Comparison of ENCODE assay signal across 24 cellular contexts in genomic region chr9:131992906-131993657, GRCh38.
"Had no signal": no experiment of that assay in that cellular context is flagged by ENCODE, and none has a peak within 500 bp of the region (broad histone marks: within the 10 kb centered on the region; RNA-seq: fewer than 3 reads in every experiment).

No MANE protein-coding gene starts in this region.

- H3K4me3 Mint-ChIP-seq: activated T-cell treated with anti-CD3 and anti-CD28 coated beads, Interleukin-2, amount 50 U/mL, for 24 hours; activated T-helper 17 cell treated with anti-CD3 and anti-CD28 coated beads, Interleukin-2, amount 50 U/mL, for 72 hours; memory B cell; naive B cell; stimulated activated naive CD8-positive, alpha-beta T cell treated with anti-CD3 and anti-CD28 coated beads, Interleukin-15, Interleukin-2, amounts not matched to agents 100 ng/mL and 50 ng/mL, for 24 hours; T-cell had no signal

- DNase-seq: activated CD4-positive, alpha-beta T cell treated with anti-CD3 and anti-CD28 coated beads, Interleukin-2, amount 50 U/mL, for 4 hours; activated CD8-positive, alpha-beta memory T cell treated with anti-CD3 and anti-CD28 coated beads for 24 hours; activated CD8-positive, alpha-beta memory T cell treated with anti-CD3 and anti-CD28 coated beads, Interleukin-2, amount 50 U/mL, for 4 hours; activated T-cell treated with anti-CD3 and anti-CD28 coated beads, Interleukin-2, amount 50 U/mL, for 24 hours; aorta; brain microvascular endothelial cell; caudate nucleus; effector memory CD4-positive, alpha-beta T cell; heart left ventricle; naive B cell; stimulated activated CD4-positive, alpha-beta T cell treated with anti-CD3 and anti-CD28 coated beads, Interleukin-12 subunit alpha, Interleukin-12 subunit beta, amount 100 ng/mL, for 4 hours; substantia nigra; T-cell; T-helper 9 cell; thyroid gland had no signal

- H3K27ac Mint-ChIP-seq: activated naive CD4-positive, alpha-beta T cell treated with anti-CD3 and anti-CD28 coated beads, Interleukin-2, amount 50 U/mL, for 72 hours; activated T-cell treated with anti-CD3 and anti-CD28 coated beads, Interleukin-2, amount 50 U/mL, for 24 hours; activated T-helper 17 cell treated with anti-CD3 and anti-CD28 coated beads, Interleukin-2, amount 50 U/mL, for 72 hours; memory B cell; stimulated activated naive CD8-positive, alpha-beta T cell treated with anti-CD3 and anti-CD28 coated beads, Interleukin-15, Interleukin-2, amounts not matched to agents 100 ng/mL and 50 ng/mL, for 24 hours; T-cell had no signal

- H3K27me3 Mint-ChIP-seq: activated T-cell treated with anti-CD3 and anti-CD28 coated beads, Interleukin-2, amount 50 U/mL, for 24 hours; activated T-helper 17 cell treated with anti-CD3 and anti-CD28 coated beads, Interleukin-2, amount 50 U/mL, for 72 hours; memory B cell; naive B cell; stimulated activated naive CD8-positive, alpha-beta T cell treated with anti-CD3 and anti-CD28 coated beads, Interleukin-15, Interleukin-2, amounts not matched to agents 100 ng/mL and 50 ng/mL, for 24 hours; T-cell had no signal

- H3K9me3 Mint-ChIP-seq: activated naive CD4-positive, alpha-beta T cell treated with anti-CD3 and anti-CD28 coated beads, Interleukin-2, amount 50 U/mL, for 72 hours; activated T-cell treated with anti-CD3 and anti-CD28 coated beads, Interleukin-2, amount 50 U/mL, for 24 hours; activated T-helper 17 cell treated with anti-CD3 and anti-CD28 coated beads, Interleukin-2, amount 50 U/mL, for 72 hours; memory B cell; naive B cell; stimulated activated naive CD8-positive, alpha-beta T cell treated with anti-CD3 and anti-CD28 coated beads, Interleukin-15, Interleukin-2, amounts not matched to agents 100 ng/mL and 50 ng/mL, for 24 hours; T-cell had no signal

- H3K36me3 ChIP-seq: brain microvascular endothelial cell, prostate gland, thyroid gland had no signal

- ATAC-seq: activated naive CD4-positive, alpha-beta T cell treated with anti-CD3 and anti-CD28 coated beads, Interleukin-2, amount 50 U/mL, for 72 hours; activated T-helper 17 cell treated with anti-CD3 and anti-CD28 coated beads, Interleukin-2, amount 50 U/mL, for 72 hours; esophagus mucosa; gastroesophageal sphincter; heart left ventricle; T-cell had no signal

- FAIRE-seq: endothelial cell of umbilical vein, islet of Langerhans had no signal

- H3K9me3 ChIP-seq: gastroesophageal sphincter, heart left ventricle, prostate gland, thyroid gland had no signal

- H3K4me3 ChIP-seq: gastroesophageal sphincter, heart left ventricle, prostate gland, thyroid gland had no signal

- H3K27ac ChIP-seq: brain microvascular endothelial cell, gastroesophageal sphincter, heart left ventricle, prostate gland, thyroid gland had no signal

- H3K4me1 ChIP-seq: prostate gland, thyroid gland had no signal

- H3K27me3 ChIP-seq: brain microvascular endothelial cell, gastroesophageal sphincter, heart left ventricle, thyroid gland had no signal
